In genomic region chr1:150061632-150062101, GRCh38 we compare ENCODE assay signal across 1 cellular context.
TF ChIP-seq lines count a peak whose summit lies in the region.

No MANE protein-coding gene starts in this region.

TF ChIP-seq in IMR-90, 13 proteins besides CTCF, POLR2A, EP300 and RAD21 (continued from another document):
- no peak for TF ChIP-seq ELK1 (IDR thresholded peaks at IDR 0.05; ENCODE audit: borderline replicate concordance, low read depth, low read length)
